Comparison of ENCODE assay signal across 1 cellular context in genomic region chr4:76725039-76725438, GRCh38.
TF ChIP-seq lines count a peak whose summit lies in the region.

No MANE protein-coding gene starts in this region.

TF ChIP-seq in IMR-90, 13 proteins besides CTCF, POLR2A, EP300 and RAD21 (continued from another document):
- no peak for TF ChIP-seq ELK1 (IDR thresholded peaks at IDR 0.05; ENCODE audit: borderline replicate concordance, low read depth, low read length)
- TF ChIP-seq FOS (IDR thresholded peaks at IDR 0.05; ENCODE audit: low read depth, low read length) = no peak
- no peak for TF ChIP-seq MXI1 (IDR thresholded peaks at IDR 0.05; ENCODE audit: borderline replicate concordance, low read depth, low read length)
- no peak for TF ChIP-seq BHLHE40 (IDR thresholded peaks at IDR 0.05; ENCODE audit: low read depth, low read length)
- TF ChIP-seq USF2 (IDR thresholded peaks at IDR 0.05; ENCODE audit: low read depth, low read length) = no peak
- TF ChIP-seq MAZ (IDR thresholded peaks at IDR 0.05; ENCODE audit: borderline replicate concordance, low read depth, low read length) = no peak
- no peak for TF ChIP-seq SMC3 (IDR thresholded peaks at IDR 0.05; ENCODE audit: low read depth, low read length)
- TF ChIP-seq MAFK (IDR thresholded peaks at IDR 0.05; ENCODE audit: low read depth, low read length) = no peak
- no peak for TF ChIP-seq NFE2L2 (IDR thresholded peaks at IDR 0.05; ENCODE audit: low read depth, low read length)
- no peak for TF ChIP-seq CHD1 (IDR thresholded peaks at IDR 0.05; ENCODE audit: low read depth, low read length)
- TF ChIP-seq RFX5 (IDR thresholded peaks at IDR 0.05; ENCODE audit: low read depth, low read length) = no peak
- TF ChIP-seq CEBPB (IDR thresholded peaks at IDR 0.05; ENCODE audit: low read depth, low read length) = no peak
TF ChIP-seq in IMR-90: peak in this region for 0.
